In genomic region chr3:64266065-64266874, GRCh38 we compare ENCODE assay signal across 8 cellular contexts. TPM values are rescaled to one million over a fixed set of nuclear protein-coding genes. Genes with fewer than 3 reads are reported as not detected.
DNase-seq lines count a peak whose midpoint lies in the region; ATAC-seq and TF ChIP-seq lines count a peak whose summit lies in the region.

No MANE protein-coding gene starts in this region.

- H3K27me3 ChIP-seq in osteoblast (ENCODE audit: insufficient read depth, low read length) (no peaks in the 10 kb centered on the region), BE2C (no peaks in the 10 kb centered on the region)

- peaks cover 28% of the 10 kb centered on the region for H4K20me1 ChIP-seq in osteoblast (ENCODE audit: insufficient read depth, low read length)

- CTCF ChIA-PET in RWPE1 (lab: Yijun Ruan, JAX) = interaction anchor here (0.6 kb wide), 1 partner anchor 30 kb away, joined by 3 read pairs; no protein-coding TSS in a partner anchor

- H3K9me3 ChIP-seq in osteoblast (ENCODE audit: low read depth, low read length) (no peaks in the 10 kb centered on the region), BE2C (no peaks in the 10 kb centered on the region)

- H3K4me2 ChIP-seq in osteoblast (ENCODE audit: insufficient read depth, low read length) = peak overlapping the region; percentile 88

- H3K27ac ChIP-seq in RWPE1 (peak overlapping the region; percentile 97), osteoblast (ENCODE audit: low read depth, low read length) (peak overlapping the region; percentile 73)

- peaks cover 40% of the 10 kb centered on the region for H3K79me2 ChIP-seq in osteoblast (ENCODE audit: insufficient read depth, low read length)

- peaks cover 36% of the 10 kb centered on the region for H3K4me1 ChIP-seq in osteoblast (ENCODE audit: insufficient read depth, low read length)
- H3K4me1 ChIP-seq in BE2C = peaks cover 4% of the 10 kb centered on the region

- H3K36me3 ChIP-seq in osteoblast (ENCODE audit: insufficient read depth, low read length) = no peaks in the 10 kb centered on the region
- no peaks in the 10 kb centered on the region for H3K36me3 ChIP-seq in BE2C

- H2AFZ ChIP-seq in osteoblast (ENCODE audit: low read length) = no peak overlapping the region

- POLR2A ChIA-PET in RWPE1 (lab: Yijun Ruan, JAX; ENCODE audit: low non-redundant PET) = no interaction called here

- DNase-seq in AG09309 (ENCODE audit: low read depth) (peak; percentile 96), RWPE1 (ENCODE audit: low spot score) (peak; percentile 47), fibroblast of the conjunctiva (ENCODE audit: low read depth) (peak; percentile 94), osteoblast (ENCODE audit: insufficient read length, low spot score, missing footprints) (peak; percentile 86), BE2C (no peak), NCI-H345 treated with DMSO at 0.1 percent for 48 hours (lab: John Stamatoyannopoulos, UW; ENCODE audit: unreplicated experiment) (no peak)
- DNase-seq in stimulated activated naive CD8-positive, alpha-beta T cell treated with anti-CD3 and anti-CD28 coated beads, Interleukin-15, Interleukin-2, amounts not matched to agents 100 U/mL and 50 U/mL, for 24 hours = no peak
- DNase-seq in stimulated activated CD4-positive, alpha-beta T cell treated with anti-CD3 and anti-CD28 coated beads, Interleukin-2, amount 100 ng/mL, for 24 hours = no peak

- H3K4me3 ChIP-seq in AG09309 (ENCODE audit: control insufficient read depth, low read depth, low read length) (peak overlapping the region; percentile 77), osteoblast (ENCODE audit: insufficient read depth, low read length) (peak overlapping the region; percentile 81), BE2C (ENCODE audit: low read depth, low read length) (no peak overlapping the region)

- TF ChIP-seq CTCF in AG09309 (IDR thresholded peaks at IDR 0.05; ENCODE audit: control insufficient read depth, insufficient read depth, low read depth, low read length, missing control alignments) (no peak), RWPE1 (conservative IDR thresholded peaks at IDR 0.05; ENCODE audit: low read depth) (no peak), osteoblast (IDR thresholded peaks at IDR 0.05; ENCODE audit: extremely low read depth, low read depth, low read length) (no peak), BE2C (IDR thresholded peaks at IDR 0.05; ENCODE audit: low read depth, low read length) (no peak)

- no peak for ATAC-seq in stimulated activated naive CD8-positive, alpha-beta T cell treated with anti-CD3 and anti-CD28 coated beads, Interleukin-15, Interleukin-2, amounts not matched to agents 100 U/mL and 50 U/mL, for 24 hours

RNA-seq across cellular contexts. Expression of gene PRICKLE2, which starts 41.0 kb away (rescaled TPM):
- total RNA-seq in osteoblast = 18.8 and 25.0 TPM in 2 replicates
- 0.11 TPM for polyA plus RNA-seq in BE2C (2012; ENCODE audit: insufficient read depth, insufficient read length, low read depth)

Comparison
In these comparisons a context has a peak if more than half of its experiments do, and no peak if none do; other contexts are left out.
1. DNase-seq: peak in AG09309 (single experiment), RWPE1 (single experiment), fibroblast of the conjunctiva (single experiment) and osteoblast (single experiment); none in stimulated activated naive CD8-positive, alpha-beta T cell treated with anti-CD3 and anti-CD28 coated beads, Interleukin-15, Interleukin-2, amounts not matched to agents 100 U/mL and 50 U/mL, for 24 hours (single experiment), stimulated activated CD4-positive, alpha-beta T cell treated with anti-CD3 and anti-CD28 coated beads, Interleukin-2, amount 100 ng/mL, for 24 hours (0 of 2), BE2C (single experiment) and NCI-H345 treated with DMSO at 0.1 percent for 48 hours (single experiment).